ENCODE assay signal across 9 cellular contexts in the genomic region with DNA sequence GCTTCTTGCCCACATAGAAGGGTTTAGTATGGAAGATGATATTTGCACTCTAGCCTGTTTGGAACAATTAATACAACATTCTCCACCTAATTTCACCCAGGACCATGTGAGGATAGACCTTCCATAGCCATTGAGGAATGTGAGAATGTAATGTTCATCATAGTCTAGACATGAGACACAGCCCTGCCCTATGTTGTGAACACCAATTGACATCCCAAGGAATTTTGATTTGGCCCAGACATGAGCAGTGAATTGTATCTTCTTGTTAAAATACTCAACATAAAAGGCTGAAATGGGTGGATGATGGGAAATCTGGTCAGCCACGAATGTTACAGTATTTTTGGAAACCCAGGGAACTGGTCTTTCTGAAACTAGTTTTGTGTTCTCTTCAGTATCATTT.
"Had no signal": no experiment of that assay in that cellular context is flagged by ENCODE, and none has a peak within 500 bp of the region (broad histone marks: within the 10 kb centered on the region; RNA-seq: fewer than 3 reads in every experiment).

No MANE protein-coding gene starts in this region.

- DNase-seq: GM23248, GOT3, H7, H9, HCEC 1CT, HFFc6 had no signal

- H3K36me3 ChIP-seq: HAP-1 had no signal

- H3K9me3 Mint-ChIP-seq: GM23338, H9 had no signal

- H3K9ac ChIP-seq: GM23248 had no signal

- H2AFZ ChIP-seq: GM23248, GM23338 had no signal

- H3K9me3 ChIP-seq: HAP-1 had no signal

- H3K27ac Mint-ChIP-seq: GM23338, H9, HFFc6 had no signal

- H3K4me1 ChIP-seq: HAP-1 had no signal

- H3K4me1 Mint-ChIP-seq: GM23338, H9 had no signal

- H3K4me3 Mint-ChIP-seq: GM23338, H9, HFFc6 had no signal

- ATAC-seq: GM23338, HCT116 had no signal

- H3K27ac ChIP-seq: GM23248 had no signal

- H3K4me3 ChIP-seq: GM23248, GM23338, HAP-1 had no signal

- H3K4me2 ChIP-seq: GM23338 had no signal
